ENCODE assay signal across 25 cellular contexts in the genomic region with DNA sequence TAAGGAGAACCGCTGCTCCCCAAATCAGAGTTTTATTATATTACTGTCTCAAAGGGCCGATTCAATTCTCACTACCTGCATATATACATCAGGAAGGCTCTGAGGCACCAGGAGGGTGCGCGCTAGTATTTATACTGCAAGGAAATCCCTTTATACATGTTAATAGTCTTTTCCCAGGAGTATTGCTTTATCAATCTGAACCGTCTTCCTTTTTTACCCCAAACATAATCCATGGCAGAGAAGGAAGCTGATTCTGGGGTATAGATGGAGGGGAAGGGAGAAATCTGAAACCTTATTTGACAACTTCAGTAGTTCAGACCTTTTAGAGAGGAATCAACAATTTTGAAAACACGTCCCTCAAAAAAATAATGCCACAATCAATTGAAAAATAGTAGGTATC. TPM values are rescaled to one million over a fixed set of nuclear protein-coding genes. Genes with fewer than 3 reads are reported as not detected.
"Had no signal": no experiment of that assay in that cellular context is flagged by ENCODE, and none has a peak within 500 bp of the region (broad histone marks: within the 10 kb centered on the region; RNA-seq: fewer than 3 reads in every experiment).

Gene POU1F1, minus strand, starts transcription at position 101 of the 400 bp plus-strand sequence. CDS start 122 bp downstream, outside the sequence.

- H3K4me1 ChIP-seq: Peyer's patch, SJCRH30 had no signal

- H3K9me3 Mint-ChIP-seq: IgD-negative memory B cell had no signal

- H3K36me3 ChIP-seq: Peyer's patch, SJCRH30 had no signal

- ATAC-seq: Right ventricle myocardium inferior, SK-N-SH treated with all-trans-retinoic acid at 6 μM for 48 hours had no signal

- H3K27ac Mint-ChIP-seq: IgD-negative memory B cell had no signal

- H3K36me3 Mint-ChIP-seq: IgD-negative memory B cell had no signal

- H3K4me3 ChIP-seq: Peyer's patch, SJCRH30 had no signal

- DNase-seq: KBM-7, MV-4-11, NCI-H1048, NCI-H1105, NCI-H1417, NCI-H1436 treated with DMSO at 0.1 percent for 48 hours, NCI-H1694, NCI-H187 treated with DMSO at 0.1 percent for 48 hours, NCI-H2029 treated with DMSO at 0.1 percent for 48 hours, NCI-H2171 treated with DMSO at 0.1 percent for 48 hours, NCI-H345, NCI-H446 treated with DMSO at 0.1 percent for 48 hours, NCI-H510A treated with DMSO at 0.1 percent for 48 hours, NCI-H526, Peyer's patch, SHP77 treated with DMSO at 0.1 percent for 48 hours, SJCRH30, T-helper 1 cell had no signal

- H3K27ac ChIP-seq: HL-60, Peyer's patch, SJCRH30 had no signal

- H3K4me3 Mint-ChIP-seq: IgD-negative memory B cell had no signal

- H3K9me3 ChIP-seq: Peyer's patch, SJCRH30 had no signal

- H3K27me3 ChIP-seq: Peyer's patch, SJCRH30 had no signal

RNA-seq across cellular contexts. Expression of gene POU1F1, which starts in this region (rescaled TPM):
- total RNA-seq: LHCN-M2, MCF 10A, Peyer's patch, Right ventricle myocardium inferior, RPMI7951, SJCRH30 had no signal
- polyA plus RNA-seq: IgD-negative memory B cell had no signal
